ENCODE assay signal across 1 cellular context in genomic region chr1:75795703-75796193, GRCh38.
TF ChIP-seq lines count a peak whose summit lies in the region.

No MANE protein-coding gene starts in this region.

TF ChIP-seq in HepG2, 621 proteins besides CTCF, POLR2A, EP300 and RAD21:
- TF ChIP-seq ZNF136 (CRISPR knock-in tag; IDR thresholded peaks at IDR 0.05; ENCODE audit: low read depth) (no peak), MAZ (IDR thresholded peaks at IDR 0.05; ENCODE audit: borderline replicate concordance, low read depth, low read length) (no peak), MAZ (CRISPR knock-in tag; IDR thresholded peaks at IDR 0.05; ENCODE audit: low read depth) (no peak), POLR2G (IDR thresholded peaks at IDR 0.05; ENCODE audit: low read depth, low read length) (peak; percentile 55), BCLAF1 (IDR thresholded peaks at IDR 0.05) (no peak), ZNF503 (CRISPR knock-in tag; IDR thresholded peaks at IDR 0.05) (0 out of 2 replicates have a peak, but pooled peaks have one; percentile 27), ZC3H4 (CRISPR knock-in tag; IDR thresholded peaks at IDR 0.05; ENCODE audit: borderline replicate concordance) (0 out of 2 replicates have a peak, but pooled peaks have one; percentile 67), USF2 (IDR thresholded peaks at IDR 0.05; ENCODE audit: low read depth, low read length) (no peak), USF2 (CRISPR knock-in tag; IDR thresholded peaks at IDR 0.05; ENCODE audit: borderline replicate concordance) (no peak), SIN3B (IDR thresholded peaks at IDR 0.05; ENCODE audit: low read length) (no peak), MYPOP (CRISPR knock-in tag; IDR thresholded peaks at IDR 0.05) (no peak), PAF1 (CRISPR knock-in tag; IDR thresholded peaks at IDR 0.05) (peak; percentile 70; the same call in 1 of the 2 replicates), RBM22 (optimal IDR thresholded peaks at IDR 0.05; ENCODE audit: low read length) (peak; percentile 98), SIN3A (IDR thresholded peaks at IDR 0.05; ENCODE audit: borderline replicate concordance, low read depth, low read length) (0 out of 2 replicates have a peak, but pooled peaks have one; percentile 7)
